In the genomic region with DNA sequence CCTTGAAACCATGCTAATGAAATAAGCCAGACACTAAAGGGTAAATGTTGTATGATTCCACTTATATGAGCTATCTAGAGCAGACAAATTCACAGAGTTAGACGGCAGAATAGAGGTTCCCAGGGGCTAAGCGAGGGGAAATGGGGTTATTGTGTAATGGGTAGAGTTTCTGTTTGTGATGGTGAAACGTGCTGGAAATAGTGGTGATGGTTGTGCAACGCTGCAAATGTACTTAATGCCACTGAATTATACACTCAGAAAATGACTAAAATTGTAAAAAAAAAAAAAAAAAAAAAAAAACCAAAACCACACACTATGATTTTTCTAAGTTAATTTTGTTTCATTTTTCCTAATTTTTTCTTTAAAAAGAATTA, we compare ENCODE assay signal across 1 cellular context.
A peak's percentile ranks its signal among the peaks of the same experiment; 100 is the strongest.
TF ChIP-seq lines count a peak whose summit lies in the region.

No MANE protein-coding gene starts in this region.

TF ChIP-seq in K562, 482 proteins besides CTCF, POLR2A, EP300 and RAD21:
- TF ChIP-seq RBFOX2 (IDR thresholded peaks at IDR 0.05; ENCODE audit: low read depth, low read length): no peak
- TF ChIP-seq CEBPB (tag; IDR thresholded peaks at IDR 0.05): peak; percentile 23; the same call in 1 of the 2 replicates
TF ChIP-seq in K562: peak in this region for 1.
